10 cellular contexts compared by ENCODE assay signal in genomic region chr18:69898241-69898861, GRCh38. TPM values are rescaled to one million over a fixed set of nuclear protein-coding genes. Genes with fewer than 3 reads are reported as not detected.
A peak's percentile ranks its signal among the peaks of the same experiment; 100 is the strongest.
DNase-seq lines count a peak whose midpoint lies in the region; ATAC-seq and TF ChIP-seq lines count a peak whose summit lies in the region.
"Had no signal": no experiment of that assay in that cellular context is flagged by ENCODE, and none has a peak within 500 bp of the region (broad histone marks: within the 10 kb centered on the region; RNA-seq: fewer than 3 reads in every experiment).

No MANE protein-coding gene starts in this region.

- no peak overlapping the region for H4K91ac ChIP-seq in mesenchymal stem cell (ENCODE audit: low read length)

- H2BK15ac ChIP-seq in mesenchymal stem cell (ENCODE audit: low read depth, poor library complexity, severe bottlenecking): no peak overlapping the region

- H2BK5ac ChIP-seq in mesenchymal stem cell (ENCODE audit: low read depth, low read length, poor library complexity, severe bottlenecking): no peak overlapping the region

- H3K27me3 ChIP-seq in mesenchymal stem cell (ENCODE audit: control insufficient read depth in 1 of 2, insufficient read depth in 1 of 2, low read length in 2 of 2) (no peaks in the 10 kb centered on the region), spleen (replicated peaks in 1 of 7) (no peaks in the 10 kb centered on the region)

- ATAC-seq in GM18505 (IDR thresholded peaks at IDR 0.05; ENCODE audit: unreplicated experiment): peak; percentile 38
- peak; percentile 60 for ATAC-seq in GM21825 (IDR thresholded peaks at IDR 0.05; ENCODE audit: unreplicated experiment)

- no peak overlapping the region for H3K9ac ChIP-seq in mesenchymal stem cell (ENCODE audit: low read length)

- no peak overlapping the region for H2BK120ac ChIP-seq in mesenchymal stem cell (ENCODE audit: low read depth, low read length)

- TF ChIP-seq POLR2A in GM18505 (IDR thresholded peaks at IDR 0.05; ENCODE audit: borderline replicate concordance, extremely low read depth, insufficient read depth, insufficient read length) (no peak), spleen (IDR thresholded peaks at IDR 0.05) (no peak)

- H4K8ac ChIP-seq in mesenchymal stem cell (ENCODE audit: low read length): no peak overlapping the region

- H3K36me3 ChIP-seq in mesenchymal stem cell (ENCODE audit: control insufficient read depth in 1 of 2, insufficient read depth in 2 of 2, low read depth in 1 of 2, low read length in 2 of 2) (no peaks in the 10 kb centered on the region), spleen (peaks cover 0 to 12% (median 6%) of the 10 kb centered on the region in 6 donors)
- H3K36me3 ChIP-seq: thoracic aorta had no signal

- H3K18ac ChIP-seq in mesenchymal stem cell (ENCODE audit: low read depth in 1 of 2, low read length in 2 of 2): no peak overlapping the region

- H3K23ac ChIP-seq in mesenchymal stem cell (ENCODE audit: low read length in 2 of 2): no peak overlapping the region

- H3K9me3 ChIP-seq in mesenchymal stem cell (ENCODE audit: control insufficient read depth, low read length) (no peaks in the 10 kb centered on the region), spleen (peaks cover 0 to 5% (median 0%) of the 10 kb centered on the region in 8 donors)
- H3K9me3 ChIP-seq: thoracic aorta had no signal

- no peak overlapping the region for H3K27ac ChIP-seq in mesenchymal stem cell (ENCODE audit: low read length, poor library complexity, severe bottlenecking)
- H3K27ac ChIP-seq in spleen: peak overlapping the region in 3 of 8 donors; percentile 17 to 57 (median 38)
- H3K27ac ChIP-seq: RWPE1, thoracic aorta had no signal

- TF ChIP-seq CTCF in spleen (IDR thresholded peaks at IDR 0.05 in 8 of 11, conservative IDR thresholded peaks at IDR 0.05 in 3 of 11): no peak

- DNase-seq in MV-4-11 (lab: John Stamatoyannopoulos, UW) (peak; percentile 2), mesenchymal stem cell (no peak), NCI-H748 (lab: John Stamatoyannopoulos, UW; ENCODE audit: unreplicated experiment) (no peak), NCI-H2107 treated with DMSO at 0.1 percent for 48 hours (lab: John Stamatoyannopoulos, UW; ENCODE audit: unreplicated experiment) (no peak), spleen (no peak)
- DNase-seq in central memory CD4-positive, alpha-beta T cell: peak; percentile 18

- no peak overlapping the region for H2AFZ ChIP-seq in mesenchymal stem cell (ENCODE audit: low read depth, low read length)

- H3K4me3 ChIP-seq in mesenchymal stem cell (ENCODE audit: insufficient read depth in 1 of 2, low read depth in 1 of 2, low read length in 2 of 2) (no peak overlapping the region), spleen (peak overlapping the region in 1 of 8 donors; percentile 45)
- H3K4me3 ChIP-seq: thoracic aorta had no signal

- WGBS in mesenchymal stem cell: 85% methylated on average over 11 of the region's 11 CpGs
- WGBS in spleen, 5 donors: 41 to 62% (median 54%) methylated on average over 11 of the region's 11 CpGs

- intact Hi-C loops in spleen (cut with DNase I; ENCODE audit: low total_unique reads): no loop called here

- no peaks in the 10 kb centered on the region for H3K4me1 ChIP-seq in mesenchymal stem cell (ENCODE audit: control insufficient read depth, insufficient read depth, low read depth, low read length)
- peaks cover 0 to 33% (median 4%) of the 10 kb centered on the region in 6 donors for H3K4me1 ChIP-seq in spleen

- H3K14ac ChIP-seq in mesenchymal stem cell (ENCODE audit: low read length in 2 of 2): no peak overlapping the region

- H3K4me2 ChIP-seq in mesenchymal stem cell (ENCODE audit: low read length, poor library complexity, severe bottlenecking): no peak overlapping the region

- H2AK5ac ChIP-seq in mesenchymal stem cell (ENCODE audit: low read length, severe bottlenecking): no peak overlapping the region

- H2BK12ac ChIP-seq in mesenchymal stem cell (ENCODE audit: low read length in 2 of 2): no peak overlapping the region

- no peak overlapping the region for H3K4ac ChIP-seq in mesenchymal stem cell (ENCODE audit: low read depth in 1 of 2, low read length in 2 of 2)

- H3K79me1 ChIP-seq in mesenchymal stem cell (replicated peaks; ENCODE audit: low read length, poor library complexity, severe bottlenecking): no peaks in the 10 kb centered on the region

RNA-seq across cellular contexts. Expression of gene CD226, which starts 49.3 kb away (rescaled TPM):
- 0.10 TPM for polyA plus RNA-seq in mesenchymal stem cell (2013, experiment 1 of 2)
- 0.15 TPM for polyA plus RNA-seq in mesenchymal stem cell (2013, experiment 2 of 2)
- 10 to 100 TPM; 23.4 to 51.4 (median 40.0) TPM for total RNA-seq in spleen
- 1 to 10 TPM in 2 of 3 donors, under 1 TPM in 1; 0.91 to 1.8 (median 1.4) TPM for polyA plus RNA-seq in spleen

Comparison
In these comparisons a context has a peak if more than half of its experiments do, and no peak if none do; other contexts are left out.
1. DNase-seq: peak in MV-4-11 (single experiment) and central memory CD4-positive, alpha-beta T cell (single experiment); none in mesenchymal stem cell (single experiment), NCI-H748 (single experiment), NCI-H2107 treated with DMSO at 0.1 percent for 48 hours (single experiment) and spleen (single experiment).